ENCODE assay signal across 19 cellular contexts in the genomic region with DNA sequence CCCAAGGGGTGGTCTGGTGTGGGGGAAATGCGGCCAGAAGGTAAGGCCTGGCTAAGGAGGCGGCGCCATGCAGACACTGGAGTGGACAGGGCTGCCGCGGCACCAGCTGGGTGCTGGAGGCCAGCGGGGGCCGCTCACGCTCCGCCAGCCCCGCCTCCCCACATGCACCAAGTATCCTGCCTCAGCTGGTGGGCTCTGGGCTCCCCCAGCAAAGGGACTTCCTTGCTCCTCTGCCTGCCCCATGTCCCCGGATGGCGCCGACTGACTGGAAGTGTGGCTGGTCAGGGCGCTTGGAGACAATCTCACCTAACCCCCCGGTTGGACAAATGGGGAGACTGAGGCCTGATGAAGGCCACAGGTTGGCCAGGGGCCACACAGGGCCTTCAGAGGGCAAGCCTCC. TPM values are rescaled to one million over a fixed set of nuclear protein-coding genes. Genes with fewer than 3 reads are reported as not detected.
DNase-seq lines count a peak whose midpoint lies in the region; ATAC-seq and TF ChIP-seq lines count a peak whose summit lies in the region.
"Had no signal": no experiment of that assay in that cellular context is flagged by ENCODE, and none has a peak within 500 bp of the region (broad histone marks: within the 10 kb centered on the region; RNA-seq: fewer than 3 reads in every experiment).

No MANE protein-coding gene starts in this region.

- ATAC-seq in heart right ventricle (peak in 7 of 8 donors; percentile 12 to 47 (median 25)), right lobe of liver (peak in 3 of 4 donors; percentile 9 to 16 (median 10)), HG03045 (IDR thresholded peaks at IDR 0.05; ENCODE audit: unreplicated experiment) (no peak), GM18519 (IDR thresholded peaks at IDR 0.05; ENCODE audit: low FRiP score, unreplicated experiment) (no peak)

- no peaks in the 10 kb centered on the region for H3K27me3 ChIP-seq in WERI-Rb-1 (ENCODE audit: insufficient read depth, low read depth, severe bottlenecking)
- no peaks in the 10 kb centered on the region for H3K27me3 ChIP-seq in heart right ventricle
- no peaks in the 10 kb centered on the region for H3K27me3 ChIP-seq in right lobe of liver
- H3K27me3 ChIP-seq: MG63 had no signal

- intact Hi-C loops in heart right ventricle (cut with DNase I) (loop anchor here in 1 of 10 donors (10.0 kb wide), 1 partner anchor 56 kb away; a partner anchor contains a TSS), right lobe of liver (cut with DNase I) (loop anchor here in 1 of 2 donors (10.0 kb wide), 1 partner anchor 324 kb away; no protein-coding TSS in a partner anchor)

- H3K4me1 ChIP-seq in heart right ventricle (peaks cover 0 to 16% (median 7%) of the 10 kb centered on the region in 9 donors), right lobe of liver (peaks cover 0 to 17% (median 5%) of the 10 kb centered on the region in 4 donors)
- H3K4me1 ChIP-seq: HAP-1 had no signal

- H3K4me3 ChIP-seq in WERI-Rb-1 (ENCODE audit: low read depth, low read length), result no peak overlapping the region
- H3K4me3 ChIP-seq in heart right ventricle, result no peak overlapping the region
- H3K4me3 ChIP-seq in right lobe of liver, result no peak overlapping the region
- H3K4me3 ChIP-seq: GM23248, HAP-1, MG63 had no signal

- no peaks in the 10 kb centered on the region for H3K9me3 ChIP-seq in WERI-Rb-1 (ENCODE audit: severe bottlenecking)
- no peaks in the 10 kb centered on the region for H3K9me3 ChIP-seq in heart right ventricle
- H3K9me3 ChIP-seq in right lobe of liver, result no peaks in the 10 kb centered on the region
- H3K9me3 ChIP-seq: HAP-1, MG63 had no signal

- DNase-seq in WERI-Rb-1 (no peak), heart right ventricle (no peak), right lobe of liver (no peak)
- DNase-seq in stimulated activated CD4-positive, alpha-beta T cell treated with anti-CD3 and anti-CD28 coated beads, Interleukin-1b, Interleukin-23, amount 100 ng/mL, for 48 hours, result no peak
- DNase-seq: CD8-positive, alpha-beta memory T cell; GM23248; Kasumi-1; MG63; NCI-H1417; NCI-H1694 treated with DMSO at 0.1 percent for 48 hours; NCI-H2081 treated with DMSO at 0.1 percent for 48 hours; NCI-H2171 treated with DMSO at 0.1 percent for 48 hours; NCI-H446; NCI-H526; SHP77 had no signal

- TF ChIP-seq POLR2A in right lobe of liver (IDR thresholded peaks at IDR 0.05), result no peak

- H3K27ac ChIP-seq in WERI-Rb-1 (no peak overlapping the region), heart right ventricle (peak overlapping the region in 9 of 10 donors; percentile 1 to 78 (median 74)), right lobe of liver (peak overlapping the region in 2 of 3 donors; percentile 25 to 70)
- H3K27ac ChIP-seq: C4-2B, GM23248 had no signal

- WGBS in heart right ventricle, 2 donors, result 89 to 90% methylated on average over 15 of the region's 15 CpGs
- 80% methylated on average over 5 of the region's 15 CpGs for WGBS in right lobe of liver (ENCODE audit: insufficient coverage, low coverage, low lambda C conversion rate, missing lambda C conversion rate)

- TF ChIP-seq CTCF in WERI-Rb-1 (IDR thresholded peaks at IDR 0.05; ENCODE audit: low read depth, low read length) (0 out of 2 replicates have a peak, but pooled peaks have one; percentile 10), heart right ventricle (IDR thresholded peaks at IDR 0.05) (no peak), right lobe of liver (IDR thresholded peaks at IDR 0.05) (no peak)

- H3K36me3 ChIP-seq in WERI-Rb-1 (peaks cover 71% of the 10 kb centered on the region), heart right ventricle (peaks cover 0 to 84% (median 36%) of the 10 kb centered on the region in 9 donors), right lobe of liver (peaks cover 0 to 43% (median 18%) of the 10 kb centered on the region in 4 donors)

RNA-seq across cellular contexts. Expression of a gene that starts 7.6 kb away (rescaled TPM):
- total RNA-seq in heart right ventricle (10 to 100 TPM in 5 of 10 donors, 1 to 10 TPM in 5; 7.2 to 33.2 (median 10.6) TPM), right lobe of liver (1 to 10 TPM in 3 of 6 experiments, under 1 TPM in 3; 0.75 to 1.5 (median 1.1) TPM)
- polyA plus RNA-seq in heart right ventricle, result 10 to 100 TPM in 1 of 2 donors, 1 to 10 TPM in 1; 4.5 to 46.6 TPM

RNA-seq across cellular contexts. Expression of a gene that starts 37.7 kb away (rescaled TPM):
- 10 to 100 TPM; 26.5 to 53.8 (median 31.4) TPM for total RNA-seq in heart right ventricle
- polyA plus RNA-seq in heart right ventricle, result 10 to 100 TPM; 23.2 to 90.3 TPM
- total RNA-seq in right lobe of liver, result 10 to 100 TPM; 27.4 to 56.3 (median 37.6) TPM

RNA-seq across cellular contexts. Expression of a gene that starts 43.2 kb away (rescaled TPM):
- total RNA-seq in heart right ventricle (10 to 100 TPM; 12.0 to 18.5 (median 15.1) TPM), right lobe of liver (10 to 100 TPM in 4 of 6 experiments, 1 to 10 TPM in 2; 6.6 to 11.7 (median 10.4) TPM)
- 10 to 100 TPM; 10.0 to 17.4 TPM for polyA plus RNA-seq in heart right ventricle

RNA-seq across cellular contexts. Expression of a gene that starts 53.0 kb away (rescaled TPM):
- total RNA-seq in heart right ventricle (10 to 100 TPM; 31.7 to 51.5 (median 36.7) TPM), right lobe of liver (10 to 100 TPM; 26.5 to 50.1 (median 42.7) TPM)
- polyA plus RNA-seq in heart right ventricle, result 10 to 100 TPM; 21.4 to 23.0 TPM

Comparison
In these comparisons a context has a peak if more than half of its experiments do, and no peak if none do; other contexts are left out.
1. ATAC-seq: peak in heart right ventricle (7 of 8) and right lobe of liver (3 of 4); none in HG03045 (single experiment) and GM18519 (single experiment).